In genomic region chr17:58219789-58220183, GRCh38 we compare ENCODE assay signal across 8 cellular contexts. TPM values are rescaled to one million over a fixed set of nuclear protein-coding genes. Genes with fewer than 3 reads are reported as not detected.
DNase-seq lines count a peak whose midpoint lies in the region; ATAC-seq and TF ChIP-seq lines count a peak whose summit lies in the region.

No MANE protein-coding gene starts in this region.

- peak overlapping the region; percentile 81 for H3K4me3 ChIP-seq in Karpas-422 (ENCODE audit: low read length)

- peaks cover 0 to 7% (median 4%) of the 10 kb centered on the region in 3 donors for H3K27me3 Mint-ChIP-seq in CD14-positive monocyte (ENCODE audit: low read depth in 3 of 3)
- H3K27me3 Mint-ChIP-seq in natural killer cell (ENCODE audit: low read depth in 2 of 2), result peaks cover 3 to 18% of the 10 kb centered on the region in 2 donors

- TF ChIP-seq CTCF in CD14-positive monocyte (IDR thresholded peaks at IDR 0.05) (no peak), natural killer cell (IDR thresholded peaks at IDR 0.05) (no peak)

- H3K27ac Mint-ChIP-seq in CD14-positive monocyte, result peak overlapping the region; percentile 90 to 96 (median 95)
- peak overlapping the region; percentile 94 to 95 for H3K27ac Mint-ChIP-seq in natural killer cell

- H3K4me1 ChIP-seq in Karpas-422 (ENCODE audit: low read length), result peaks cover 44% of the 10 kb centered on the region

- no peaks in the 10 kb centered on the region for H3K36me3 ChIP-seq in Karpas-422 (ENCODE audit: insufficient read depth, low read length)

- H3K36me3 Mint-ChIP-seq in CD14-positive monocyte (peaks cover 0 to under 1% of the 10 kb centered on the region in 2 donors), natural killer cell (no peaks in the 10 kb centered on the region)

- H3K4me3 Mint-ChIP-seq in CD14-positive monocyte, result peak overlapping the region; percentile 91 to 97
- peak overlapping the region; percentile 96 for H3K4me3 Mint-ChIP-seq in natural killer cell

- no peaks in the 10 kb centered on the region for H4K20me1 ChIP-seq in Karpas-422 (ENCODE audit: insufficient read depth, low read depth, low read length)

- H3K4me2 ChIP-seq in Karpas-422 (ENCODE audit: low read depth, low read length, poor library complexity, severe bottlenecking), result peak overlapping the region; percentile 86

- no peaks in the 10 kb centered on the region for H3K9me3 ChIP-seq in Karpas-422 (ENCODE audit: low read length)

- H3K9ac ChIP-seq in Karpas-422 (ENCODE audit: low read length), result peak overlapping the region; percentile 72

- H3K27ac ChIP-seq in Karpas-422 (ENCODE audit: low read length), result peak overlapping the region; percentile 64
- peak overlapping the region; percentile 76 for H3K27ac ChIP-seq in caudate nucleus (ENCODE audit: low read depth, low read length)

- no peaks in the 10 kb centered on the region for H3K79me2 ChIP-seq in Karpas-422 (ENCODE audit: low read length)

- H2AFZ ChIP-seq in Karpas-422 (ENCODE audit: low read length), result peak overlapping the region; percentile 90

- intact Hi-C loops in CD14-positive monocyte (cut with micrococcal nuclease), result loop anchor here in 1 of 2 donors (2.0 kb wide), 1 partner anchor 13 kb away; no protein-coding TSS in a partner anchor
- intact Hi-C loops in natural killer cell (cut with micrococcal nuclease), result loop anchor here (2.0 kb wide), 1 partner anchor 213 kb away; the partner anchor contains the start of gene SRSF1

- no peak for ATAC-seq in natural killer cell
- no peak for ATAC-seq in HG03378 (IDR thresholded peaks at IDR 0.05; ENCODE audit: unreplicated experiment)

- no peaks in the 10 kb centered on the region for H3K9me2 ChIP-seq in Karpas-422 (replicated peaks; ENCODE audit: insufficient read depth, low read length)

- H3K27me3 ChIP-seq in Karpas-422 (ENCODE audit: low read length), result no peaks in the 10 kb centered on the region

- DNase-seq in CD14-positive monocyte (ENCODE audit: low spot score) (no peak), Karpas-422 (no peak), caudate nucleus (lab: John Stamatoyannopoulos, UW) (no peak), natural killer cell (no peak), Kasumi-1 (lab: John Stamatoyannopoulos, UW) (no peak), NCI-H2081 (lab: John Stamatoyannopoulos, UW) (no peak)
- no peak for DNase-seq in activated CD4-positive, alpha-beta T cell treated with anti-CD3 and anti-CD28 coated beads, Interleukin-2, amount 50 U/mL, for 1 hour

- H3K4me1 Mint-ChIP-seq in CD14-positive monocyte (peaks cover 16% of the 10 kb centered on the region), natural killer cell (peaks cover 18 to 22% of the 10 kb centered on the region in 2 donors)

- H3K9me3 Mint-ChIP-seq in CD14-positive monocyte, result no peaks in the 10 kb centered on the region
- no peaks in the 10 kb centered on the region for H3K9me3 Mint-ChIP-seq in natural killer cell

RNA-seq across cellular contexts. Expression of gene MKS1, which starts 0.7 kb away (rescaled TPM):
- 1 to 10 TPM; 4.2 to 5.0 TPM for polyA plus RNA-seq in CD14-positive monocyte
- 17.5 and 20.8 TPM in 2 replicates for total RNA-seq in Karpas-422 (2014; rRNA removed; shearing (Covaris generic); ENCODE audit: low replicate concordance)
- total RNA-seq in natural killer cell, result 10 to 100 TPM in 1 of 3 donors, 1 to 10 TPM in 2; 4.5 to 10.7 (median 8.5) TPM

RNA-seq across cellular contexts. Expression of gene LPO, which starts 18.6 kb away (rescaled TPM):
- polyA plus RNA-seq in CD14-positive monocyte, result under 1 TPM in 1 of 2 donors, not detected in 1; 0.43 TPM
- total RNA-seq in Karpas-422 (2014; rRNA removed; shearing (Covaris generic); ENCODE audit: low replicate concordance), result 0.36 TPM in 1 of 2 replicates, not detected in the other
- not detected for total RNA-seq in natural killer cell

RNA-seq across cellular contexts. Expression of gene EPX, which starts 27.3 kb away (rescaled TPM):
- not detected for polyA plus RNA-seq in CD14-positive monocyte
- total RNA-seq in Karpas-422 (2014; rRNA removed; shearing (Covaris generic); ENCODE audit: low replicate concordance), result not detected in 2 replicates
- not detected for total RNA-seq in natural killer cell

RNA-seq across cellular contexts. Expression of gene OR4D2, which starts 53.0 kb away (rescaled TPM):
- not detected for polyA plus RNA-seq in CD14-positive monocyte
- total RNA-seq in Karpas-422 (2014; rRNA removed; shearing (Covaris generic); ENCODE audit: low replicate concordance), result not detected in 2 replicates
- not detected for total RNA-seq in natural killer cell
